Comparison of ENCODE assay signal across 18 cellular contexts in genomic region chr22:30228509-30229359, GRCh38. TPM values are rescaled to one million over a fixed set of nuclear protein-coding genes. Genes with fewer than 3 reads are reported as not detected.
DNase-seq lines count a peak whose midpoint lies in the region; ATAC-seq, FAIRE-seq and TF ChIP-seq lines count a peak whose summit lies in the region.
"Had no signal": no experiment of that assay in that cellular context is flagged by ENCODE, and none has a peak within 500 bp of the region (broad histone marks: within the 10 kb centered on the region; RNA-seq: fewer than 3 reads in every experiment).

No MANE protein-coding gene starts in this region.

- intact Hi-C loops in left cardiac atrium (cut with DNase I), result no loop called here

- no peaks in the 10 kb centered on the region for H3K79me2 ChIP-seq in H1 (ENCODE audit: control insufficient read depth in 1 of 2, insufficient read depth in 2 of 2, low read length in 2 of 2)
- H3K79me2 ChIP-seq in neural progenitor cell (ENCODE audit: low read depth), result no peaks in the 10 kb centered on the region

- peak overlapping the region; percentile 94 for H3K27ac Mint-ChIP-seq in neural progenitor cell
- H3K27ac Mint-ChIP-seq: dendritic cell treated with granulocyte-macrophage colony-stimulating factor and Interleukin-4, amounts not matched to agents 40 ng/mL and 50 ng/mL, for 4 days had no signal

- H3K27me3 Mint-ChIP-seq in neural progenitor cell (ENCODE audit: insufficient read depth, low read depth), result peaks cover 10% of the 10 kb centered on the region

- H2AK5ac ChIP-seq in H1 (ENCODE audit: low read depth, low read length), result no peak overlapping the region

- H3K9me3 ChIP-seq in H1 (ENCODE audit: insufficient read depth in 2 of 2, low read depth in 1 of 2, low read length in 1 of 2) (no peaks in the 10 kb centered on the region), neural progenitor cell (ENCODE audit: low read depth) (no peaks in the 10 kb centered on the region)

- H3K9ac ChIP-seq in H1 (replicated peaks in 1 of 4; ENCODE audit: extremely low read depth in 1 of 4, low read depth in 3 of 4, low read length in 3 of 4) (no peak overlapping the region), neural progenitor cell (no peak overlapping the region)

- no peak for FAIRE-seq in H1 (lab: Jason Lieb, UNC)

- H3K4me2 ChIP-seq in H1 (ENCODE audit: insufficient read depth in 1 of 2, low read depth in 2 of 2, low read length in 2 of 2), result no peak overlapping the region
- no peak overlapping the region for H3K4me2 ChIP-seq in neural progenitor cell

- H3K79me1 ChIP-seq in H1 (ENCODE audit: low read depth, low read length), result no peaks in the 10 kb centered on the region; the same call in 1 of the 2 replicates

- no peak overlapping the region for H4K5ac ChIP-seq in H1 (ENCODE audit: insufficient read length, low read depth, low read length)

- H3K4me3 ChIP-seq in H1 (ENCODE audit: extremely low read depth in 1 of 4, insufficient read depth in 2 of 4, low read depth in 3 of 4, low read length in 4 of 4) (no peak overlapping the region), neural progenitor cell (no peak overlapping the region)
- H3K4me3 ChIP-seq: lung had no signal

- no peaks in the 10 kb centered on the region for H3K9me3 Mint-ChIP-seq in neural progenitor cell
- H3K9me3 Mint-ChIP-seq: dendritic cell treated with granulocyte-macrophage colony-stimulating factor and Interleukin-4, amounts not matched to agents 40 ng/mL and 50 ng/mL, for 4 days had no signal

- H4K8ac ChIP-seq in H1 (ENCODE audit: extremely low read depth, insufficient read depth, low read length), result no peak overlapping the region

- TF ChIP-seq CTCF in H1 (IDR thresholded peaks at IDR 0.05; ENCODE audit: control extremely low read depth in 1 of 3, insufficient read depth in 1 of 3, low read depth in 1 of 3, low read length in 3 of 3) (no peak), neural progenitor cell (IDR thresholded peaks at IDR 0.05) (no peak)

- H3K27ac ChIP-seq in H1 (ENCODE audit: low read depth, low read length) (no peak overlapping the region), neural progenitor cell (no peak overlapping the region)
- H3K27ac ChIP-seq: 22Rv1 had no signal

- H3K36me3 Mint-ChIP-seq in neural progenitor cell, result no peaks in the 10 kb centered on the region

- H3K4ac ChIP-seq in H1 (replicated peaks; ENCODE audit: insufficient read length, low read depth, low read length), result no peak overlapping the region

- peak overlapping the region; percentile 35; the same call in 1 of the 2 replicates for H2BK12ac ChIP-seq in H1 (ENCODE audit: low read depth, low read length)

- H3K27me3 ChIP-seq in H1 (replicated peaks in 1 of 4; ENCODE audit: control insufficient read depth in 3 of 4, extremely low read depth in 1 of 4, insufficient read depth in 3 of 4, low read length in 3 of 4), result no peaks in the 10 kb centered on the region
- H3K27me3 ChIP-seq in neural progenitor cell, result no peaks in the 10 kb centered on the region

- no peak for TF ChIP-seq RAD21 in H1 (IDR thresholded peaks at IDR 0.05 in 1 of 2, conservative IDR thresholded peaks at IDR 0.05 in 1 of 2; ENCODE audit: low read depth in 2 of 2, low read length in 2 of 2)

- H3K4me1 Mint-ChIP-seq in neural progenitor cell, result peaks cover 21% of the 10 kb centered on the region

- H3K18ac ChIP-seq in H1 (ENCODE audit: extremely low read depth, low read length), result peak overlapping the region; percentile 48; the same call in 1 of the 2 replicates

- no peak overlapping the region for H2BK20ac ChIP-seq in H1 (ENCODE audit: low read length)

- ATAC-seq in left cardiac atrium (no peak), GM18858 (IDR thresholded peaks at IDR 0.05; ENCODE audit: unreplicated experiment) (no peak)

- no peak overlapping the region for H3K14ac ChIP-seq in H1 (ENCODE audit: insufficient read length)

- peaks cover 3 to 14% (median 8%) of the 10 kb centered on the region in 4 experiments; a peak in 5 of 7 replicates for H3K4me1 ChIP-seq in H1 (replicated peaks in 1 of 4; ENCODE audit: control insufficient read depth in 3 of 4, insufficient read depth in 4 of 4, low read length in 3 of 4)
- H3K4me1 ChIP-seq in neural progenitor cell, result no peaks in the 10 kb centered on the region

- 82% methylated on average over 17 of the region's 21 CpGs; no CpG with 5 or more reads in 1 of the 2 experiments for WGBS in H1 (ENCODE audit: extremely low coverage in 1 of 2, insufficient coverage in 1 of 2, insufficient read length in 1 of 2, insufficient replicate concordance in 2 of 2, low coverage in 1 of 2, low lambda C conversion rate in 2 of 2, missing lambda C conversion rate in 1 of 2), 2 experiments

- CTCF ChIA-PET in H1 (lab: Charles Lee; ENCODE audit: partially characterized antibody), result interaction anchor here (0.6 to 1.4 kb wide), 3 partner anchors 9 to 88 kb away, joined by 3 to 5 read pairs (median 3); no protein-coding TSS in a partner anchor

- peak overlapping the region; percentile 44 for H4K91ac ChIP-seq in H1 (replicated peaks; ENCODE audit: insufficient read length, low read length)

- H4K20me1 ChIP-seq in H1 (replicated peaks in 1 of 2; ENCODE audit: control insufficient read depth in 1 of 2, insufficient read depth in 2 of 2, low read length in 2 of 2) (no peaks in the 10 kb centered on the region), neural progenitor cell (ENCODE audit: low read depth) (no peaks in the 10 kb centered on the region)

- no peaks in the 10 kb centered on the region for H3K23me2 ChIP-seq in H1 (ENCODE audit: low read depth, low read length)

- H2AFZ ChIP-seq in H1 (ENCODE audit: low read length), result no peak overlapping the region
- H2AFZ ChIP-seq in neural progenitor cell (replicated peaks), result no peak overlapping the region

- H2BK15ac ChIP-seq in H1 (ENCODE audit: low read length), result no peak overlapping the region

- H2BK5ac ChIP-seq in H1 (ENCODE audit: low read depth, low read length), result no peak overlapping the region

- H3K4me3 Mint-ChIP-seq in neural progenitor cell, result peak overlapping the region; percentile 64
- H3K4me3 Mint-ChIP-seq: dendritic cell treated with granulocyte-macrophage colony-stimulating factor and Interleukin-4, amounts not matched to agents 40 ng/mL and 50 ng/mL, for 4 days had no signal

- no peak for TF ChIP-seq POLR2A in H1 (IDR thresholded peaks at IDR 0.05; ENCODE audit: control extremely low read depth in 1 of 2, low read depth in 2 of 2, low read length in 2 of 2)

- DNase-seq in DMS 273 (lab: John Stamatoyannopoulos, UW; ENCODE audit: unreplicated experiment), result peak; percentile 20
- DNase-seq in DMS 273 treated with DMSO at 0.1 percent for 48 hours (lab: John Stamatoyannopoulos, UW), result no peak
- DNase-seq in NCI-H146 (lab: John Stamatoyannopoulos, UW), result peak; percentile 50
- no peak for DNase-seq in H1 (ENCODE audit: low read depth in 1 of 2, low spot score in 2 of 2)
- DNase-seq in neural progenitor cell (ENCODE audit: low spot score), result no peak
- no peak for DNase-seq in NOMO-1 treated with DMSO at 0.1 percent for 48 hours (lab: John Stamatoyannopoulos, UW; ENCODE audit: unreplicated experiment)
- DNase-seq in left cardiac atrium, result no peak
- DNase-seq: activated CD4-positive, alpha-beta T cell treated with anti-CD3 and anti-CD28 coated beads for 48 hours; activated naive CD4-positive, alpha-beta T cell treated with Interleukin-2 at 50 U/mL for 16 hours; MV-4-11; NCI-H774; posterior cingulate gyrus; stimulated activated CD4-positive, alpha-beta T cell treated with anti-CD3 and anti-CD28 coated beads, Interleukin-4, amount 100 ng/mL, for 24 hours had no signal

- POLR2A ChIA-PET in H1 (lab: Charles Lee; ENCODE audit: partially characterized antibody), result no interaction called here

- no peak overlapping the region for H2BK120ac ChIP-seq in H1 (replicated peaks; ENCODE audit: low read depth, low read length)

- H3K36me3 ChIP-seq in H1 (ENCODE audit: control insufficient read depth in 2 of 4, insufficient read depth in 4 of 4, low read length in 3 of 4) (no peaks in the 10 kb centered on the region), neural progenitor cell (no peaks in the 10 kb centered on the region)

- no peaks in the 10 kb centered on the region for H3F3A ChIP-seq in neural progenitor cell (ENCODE audit: low read depth)

- H3K56ac ChIP-seq in H1 (replicated peaks; ENCODE audit: insufficient read length, low read depth, low read length), result no peak overlapping the region

- TF ChIP-seq EP300 in H1 (IDR thresholded peaks at IDR 0.05; ENCODE audit: borderline replicate concordance in 1 of 2, low read depth in 2 of 2, low read length in 2 of 2), result no peak

- no peak overlapping the region for H3K23ac ChIP-seq in H1 (ENCODE audit: insufficient read length)

TF ChIP-seq in H1, 55 proteins besides CTCF, POLR2A, EP300 and RAD21 (continues in another document):
- no peak for TF ChIP-seq MAX (IDR thresholded peaks at IDR 0.05)
- no peak for TF ChIP-seq SAP30 (IDR thresholded peaks at IDR 0.05; ENCODE audit: insufficient read depth, insufficient replicate concordance, low read length)
- TF ChIP-seq JUND (IDR thresholded peaks at IDR 0.05; ENCODE audit: low read length), result no peak

RNA-seq across cellular contexts. Expression of gene LIF, which starts 17.8 kb away (rescaled TPM):
- total RNA-seq in H1 (2021; fragmentation: NEBNext Ultra II Directional; extraction: Animal tissue kit (Norgen Biotek cat#: 25700)), result 3.3 and 3.5 TPM in 2 replicates
- 3.3 and 4.1 TPM in 2 replicates for polyA plus RNA-seq in H1 (2011; rRNA removed)
- 4.0 TPM for polyA plus RNA-seq in H1 (2011; cell fraction: cytosol; rRNA removed)
- 16.5 TPM for polyA plus RNA-seq in H1 (2011; cell fraction: nucleus; rRNA removed)
- polyA plus RNA-seq in H1 (2012, experiment 1 of 2), result 3.5 to 4.5 TPM (median 3.9 TPM) in 4 replicates
- 2.9 TPM for polyA plus RNA-seq in H1 (2012, experiment 2 of 2)
- 2.2 TPM for polyA plus RNA-seq in H1 (2013, experiment 1 of 2)
- polyA plus RNA-seq in H1 (2013, experiment 2 of 2), result 1.8 TPM
- 9.4 and 9.6 TPM in 2 replicates for polyA minus RNA-seq in H1 (2011; rRNA and poly(A)+ RNA removed)
- 6.2 TPM for polyA minus RNA-seq in H1 (2011; cell fraction: cytosol; rRNA and poly(A)+ RNA removed)
- 4.6 TPM for polyA minus RNA-seq in H1 (2011; cell fraction: nucleus; rRNA and poly(A)+ RNA removed)
- total RNA-seq in neural progenitor cell (ENCODE audit: low replicate concordance), result 0.21 and 0.50 TPM in 2 replicates
- total RNA-seq in left cardiac atrium, result 1 to 10 TPM in 1 of 2 donors, under 1 TPM in 1; 0.94 to 7.0 TPM

RNA-seq across cellular contexts. Expression of gene OSM, which starts 37.9 kb away (rescaled TPM):
- total RNA-seq in H1 (2021; fragmentation: NEBNext Ultra II Directional; extraction: Animal tissue kit (Norgen Biotek cat#: 25700)), result not detected in 2 replicates
- polyA plus RNA-seq in H1 (2011; rRNA removed), result not detected in 2 replicates
- polyA plus RNA-seq in H1 (2011; cell fraction: cytosol; rRNA removed), result not detected
- not detected for polyA plus RNA-seq in H1 (2011; cell fraction: nucleus; rRNA removed)
- not detected in 4 replicates for polyA plus RNA-seq in H1 (2012, experiment 1 of 2)
- not detected for polyA plus RNA-seq in H1 (2012, experiment 2 of 2)
- not detected for polyA plus RNA-seq in H1 (2013, experiment 1 of 2)
- polyA plus RNA-seq in H1 (2013, experiment 2 of 2), result not detected
- not detected in 2 replicates for polyA minus RNA-seq in H1 (2011; rRNA and poly(A)+ RNA removed)
- polyA minus RNA-seq in H1 (2011; cell fraction: cytosol; rRNA and poly(A)+ RNA removed), result not detected
- polyA minus RNA-seq in H1 (2011; cell fraction: nucleus; rRNA and poly(A)+ RNA removed), result not detected
- total RNA-seq in neural progenitor cell (ENCODE audit: low replicate concordance), result not detected in 2 replicates
- total RNA-seq in left cardiac atrium, result 1 to 10 TPM in 1 of 2 donors, under 1 TPM in 1; 0.56 to 1.4 TPM
- total RNA-seq: glomerular endothelial cell had no signal

Comparison
In these comparisons a context has a peak if more than half of its experiments do, and no peak if none do; other contexts are left out.
1. DNase-seq: peak in DMS 273 (single experiment) and NCI-H146 (single experiment); none in DMS 273 treated with DMSO at 0.1 percent for 48 hours (single experiment), H1 (0 of 2), neural progenitor cell (single experiment), NOMO-1 treated with DMSO at 0.1 percent for 48 hours (single experiment) and left cardiac atrium (single experiment).